Comparison of ENCODE assay signal across 15 cellular contexts in the genomic region with DNA sequence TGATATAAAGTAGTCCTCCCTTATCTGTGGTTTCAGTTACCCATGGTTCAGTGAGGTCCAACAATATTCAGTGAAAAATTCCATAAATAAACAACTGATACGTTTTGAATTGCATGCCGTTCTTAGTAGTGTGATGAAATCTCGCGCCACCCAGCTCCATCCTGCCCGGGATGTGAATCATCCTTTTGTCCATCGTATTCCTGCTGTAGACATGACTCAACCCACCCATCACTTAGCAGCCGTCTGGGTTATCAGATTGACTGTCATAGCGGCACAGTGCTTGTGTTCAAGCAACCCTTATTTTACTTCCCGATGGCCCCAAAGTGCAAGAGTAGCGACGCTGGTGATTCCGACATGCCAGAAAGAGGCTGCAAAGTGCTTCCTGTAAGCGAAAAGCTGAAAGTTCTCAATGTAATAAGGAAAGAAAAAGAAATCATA. TPM values are rescaled to one million over a fixed set of nuclear protein-coding genes. Genes with fewer than 3 reads are reported as not detected.
DNase-seq lines count a peak whose midpoint lies in the region; ATAC-seq and TF ChIP-seq lines count a peak whose summit lies in the region.
"Had no signal": no experiment of that assay in that cellular context is flagged by ENCODE, and none has a peak within 500 bp of the region (broad histone marks: within the 10 kb centered on the region; RNA-seq: fewer than 3 reads in every experiment).

No MANE protein-coding gene starts in this region.

- H3K27ac ChIP-seq in mammary epithelial cell (ENCODE audit: insufficient read depth, low read depth, low read length), result no peak overlapping the region
- no peak overlapping the region for H3K27ac ChIP-seq in mesenchymal stem cell (ENCODE audit: low read length, poor library complexity, severe bottlenecking)
- H3K27ac ChIP-seq in testis, result no peak overlapping the region
- H3K27ac ChIP-seq: adrenal gland, esophagus squamous epithelium, lower lobe of right lung had no signal

- no peak overlapping the region for H3K4ac ChIP-seq in mesenchymal stem cell (ENCODE audit: low read depth in 1 of 2, low read length in 2 of 2)

- ATAC-seq in stimulated activated naive CD8-positive, alpha-beta T cell treated with anti-CD3 and anti-CD28 coated beads, Interleukin-15, amount 100 ng/mL, for 72 hours, result no peak
- ATAC-seq: activated CD8-positive, alpha-beta memory T cell treated with anti-CD3 and anti-CD28 coated beads, Interleukin-2, amount 10 ng/mL, durations not matched to agents 7 days and 5 days; lower lobe of right lung had no signal

- peaks cover 0 to 4% of the 10 kb centered on the region in 2 donors for H3K9me3 Mint-ChIP-seq in stimulated activated naive CD8-positive, alpha-beta T cell treated with anti-CD3 and anti-CD28 coated beads, Interleukin-15, amount 100 ng/mL, for 72 hours

- H3K9me3 ChIP-seq in mammary epithelial cell (replicated peaks; ENCODE audit: insufficient read depth, low read length), result no peaks in the 10 kb centered on the region
- H3K9me3 ChIP-seq in mesenchymal stem cell (ENCODE audit: control insufficient read depth, low read length), result no peaks in the 10 kb centered on the region
- H3K9me3 ChIP-seq in testis, result no peaks in the 10 kb centered on the region
- H3K9me3 ChIP-seq: adrenal gland, esophagus squamous epithelium, lower lobe of right lung had no signal

- H2BK12ac ChIP-seq in mesenchymal stem cell (ENCODE audit: low read length in 2 of 2), result no peak overlapping the region

- H3K4me3 Mint-ChIP-seq in stimulated activated naive CD8-positive, alpha-beta T cell treated with anti-CD3 and anti-CD28 coated beads, Interleukin-15, amount 100 ng/mL, for 72 hours, result no peak overlapping the region
- H3K4me3 Mint-ChIP-seq: activated CD8-positive, alpha-beta memory T cell treated with anti-CD3 and anti-CD28 coated beads, Interleukin-2, amount 10 ng/mL, durations not matched to agents 7 days and 5 days had no signal

- no peaks in the 10 kb centered on the region for H3K4me1 Mint-ChIP-seq in stimulated activated naive CD8-positive, alpha-beta T cell treated with anti-CD3 and anti-CD28 coated beads, Interleukin-15, amount 100 ng/mL, for 72 hours
- H3K4me1 Mint-ChIP-seq: activated CD8-positive, alpha-beta memory T cell treated with anti-CD3 and anti-CD28 coated beads, Interleukin-2, amount 10 ng/mL, durations not matched to agents 7 days and 5 days had no signal

- H3K9ac ChIP-seq in mammary epithelial cell (ENCODE audit: insufficient read depth, low read length) (no peak overlapping the region), mesenchymal stem cell (ENCODE audit: low read length) (no peak overlapping the region)

- H3K4me1 ChIP-seq in mammary epithelial cell (ENCODE audit: insufficient read depth, low read length) (no peaks in the 10 kb centered on the region), mesenchymal stem cell (ENCODE audit: control insufficient read depth, insufficient read depth, low read depth, low read length) (peaks cover 2% of the 10 kb centered on the region), testis (no peaks in the 10 kb centered on the region)
- H3K4me1 ChIP-seq: adrenal gland, esophagus squamous epithelium, lower lobe of right lung had no signal

- H3K4me3 ChIP-seq in mammary epithelial cell (replicated peaks in 1 of 3; ENCODE audit: insufficient read depth in 1 of 3, low read depth in 2 of 3, low read length in 3 of 3), result no peak overlapping the region
- H3K4me3 ChIP-seq in mesenchymal stem cell (ENCODE audit: insufficient read depth in 1 of 2, low read depth in 1 of 2, low read length in 2 of 2), result no peak overlapping the region
- no peak overlapping the region for H3K4me3 ChIP-seq in testis
- H3K4me3 ChIP-seq: adrenal gland, esophagus squamous epithelium, lower lobe of right lung had no signal

- TF ChIP-seq POLR2A in testis (IDR thresholded peaks at IDR 0.05), result no peak

- H3K4me2 ChIP-seq in mammary epithelial cell (ENCODE audit: insufficient read depth, low read depth, low read length) (no peak overlapping the region), mesenchymal stem cell (ENCODE audit: low read length, poor library complexity, severe bottlenecking) (no peak overlapping the region)

- H3K79me1 ChIP-seq in mesenchymal stem cell (replicated peaks; ENCODE audit: low read length, poor library complexity, severe bottlenecking), result no peaks in the 10 kb centered on the region

- DNase-seq in EL (peak; percentile 95), NCI-H460 (ENCODE audit: extremely low read depth, low read depth) (peak; percentile 84), mammary epithelial cell (peak; percentile 86), mesenchymal stem cell (peak; percentile 92), NCI-H2227 (lab: John Stamatoyannopoulos, UW; ENCODE audit: unreplicated experiment) (no peak), NCI-H1694 treated with DMSO at 0.1 percent for 48 hours (lab: John Stamatoyannopoulos, UW) (no peak), testis (no peak)
- DNase-seq in stimulated activated naive CD8-positive, alpha-beta T cell treated with anti-CD3 and anti-CD28 coated beads, Interleukin-15, amount 100 ng/mL, for 72 hours, result no peak
- DNase-seq: activated CD8-positive, alpha-beta memory T cell treated with anti-CD3 and anti-CD28 coated beads, Interleukin-2, amount 10 ng/mL, durations not matched to agents 7 days and 5 days; adrenal gland; esophagus squamous epithelium; Karpas-422; lower lobe of right lung; NCI-H510A treated with DMSO at 0.1 percent for 48 hours; T-helper 1 cell had no signal

- intact Hi-C loops in mammary epithelial cell (cut with micrococcal nuclease), result no loop called here
- intact Hi-C loops in testis (cut with DNase I; ENCODE audit: low total_unique reads), result no loop called here

- peaks cover 10% of the 10 kb centered on the region for H3K27me3 Mint-ChIP-seq in stimulated activated naive CD8-positive, alpha-beta T cell treated with anti-CD3 and anti-CD28 coated beads, Interleukin-15, amount 100 ng/mL, for 72 hours

- TF ChIP-seq CTCF in mammary epithelial cell (conservative IDR thresholded peaks at IDR 0.05 in 1 of 2, IDR thresholded peaks at IDR 0.05 in 1 of 2; ENCODE audit: extremely low read depth in 1 of 2, insufficient read depth in 1 of 2, low read depth in 1 of 2, low read length in 2 of 2), result no peak
- TF ChIP-seq CTCF in testis (IDR thresholded peaks at IDR 0.05), result no peak

- H3K27ac Mint-ChIP-seq in stimulated activated naive CD8-positive, alpha-beta T cell treated with anti-CD3 and anti-CD28 coated beads, Interleukin-15, amount 100 ng/mL, for 72 hours, result no peak overlapping the region
- H3K27ac Mint-ChIP-seq: activated CD8-positive, alpha-beta memory T cell treated with anti-CD3 and anti-CD28 coated beads, Interleukin-2, amount 10 ng/mL, durations not matched to agents 7 days and 5 days had no signal

- H2BK15ac ChIP-seq in mesenchymal stem cell (ENCODE audit: low read depth, poor library complexity, severe bottlenecking), result no peak overlapping the region

- no TSS peak for BruUV-seq in mammary epithelial cell (replicated peaks; lab: Mats Ljungman, UMichigan)

- CTCF ChIA-PET in mammary epithelial cell (lab: Charles Lee; ENCODE audit: low non-redundant PET), result interaction anchor here (0.6 kb wide), 1 partner anchor 46 kb away, joined by 3 read pairs; no protein-coding TSS in a partner anchor

- no peak overlapping the region for H2AK5ac ChIP-seq in mesenchymal stem cell (ENCODE audit: low read length, severe bottlenecking)

- H4K8ac ChIP-seq in mesenchymal stem cell (ENCODE audit: low read length), result no peak overlapping the region

- H3K14ac ChIP-seq in mesenchymal stem cell (ENCODE audit: low read length in 2 of 2), result no peak overlapping the region

- no peak overlapping the region for H3K18ac ChIP-seq in mesenchymal stem cell (ENCODE audit: low read depth in 1 of 2, low read length in 2 of 2)

- H2AFZ ChIP-seq in mammary epithelial cell (ENCODE audit: low read depth, low read length) (peak overlapping the region; percentile 51), mesenchymal stem cell (ENCODE audit: low read depth, low read length) (no peak overlapping the region)

- no peaks in the 10 kb centered on the region for H4K20me1 ChIP-seq in mammary epithelial cell (ENCODE audit: insufficient read depth, low read length)

- dilution Hi-C loops in mammary epithelial cell (cut with HindIII; ENCODE audit: low sequenced_read_pairs), result no loop called here

- no peak overlapping the region for H4K91ac ChIP-seq in mesenchymal stem cell (ENCODE audit: low read length)

- no peaks in the 10 kb centered on the region for H3K36me3 ChIP-seq in mammary epithelial cell (ENCODE audit: insufficient read depth, low read length)
- H3K36me3 ChIP-seq in mesenchymal stem cell (ENCODE audit: control insufficient read depth in 1 of 2, insufficient read depth in 2 of 2, low read depth in 1 of 2, low read length in 2 of 2), result no peaks in the 10 kb centered on the region
- H3K36me3 ChIP-seq in testis (ENCODE audit: low read depth, missing control alignments), result no peaks in the 10 kb centered on the region
- H3K36me3 ChIP-seq: adrenal gland, esophagus squamous epithelium, lower lobe of right lung had no signal

- 42% methylated on average over 13 of the region's 13 CpGs for WGBS in mammary epithelial cell (ENCODE audit: low coverage, missing lambda C conversion rate)
- 21% methylated on average over 13 of the region's 13 CpGs for WGBS in mesenchymal stem cell
- 91 to 92% methylated on average over 13 of the region's 13 CpGs for WGBS in testis, 2 donors

- H3K23ac ChIP-seq in mesenchymal stem cell (ENCODE audit: low read length in 2 of 2), result no peak overlapping the region

- H3K27me3 ChIP-seq in mammary epithelial cell (ENCODE audit: insufficient read depth, low read length) (no peaks in the 10 kb centered on the region), mesenchymal stem cell (ENCODE audit: control insufficient read depth in 1 of 2, insufficient read depth in 1 of 2, low read length in 2 of 2) (peaks cover 0 to 13% of the 10 kb centered on the region in 2 experiments), testis (no peaks in the 10 kb centered on the region)
- H3K27me3 ChIP-seq: adrenal gland had no signal

- in situ Hi-C loops in mammary epithelial cell (cut with MboI; ENCODE audit: low sequenced_read_pairs in 2 of 2), result no loop called here

- H3K79me2 ChIP-seq in mammary epithelial cell (ENCODE audit: insufficient read depth, low read length), result no peaks in the 10 kb centered on the region

- no peak overlapping the region for H2BK5ac ChIP-seq in mesenchymal stem cell (ENCODE audit: low read depth, low read length, poor library complexity, severe bottlenecking)

- H2BK120ac ChIP-seq in mesenchymal stem cell (ENCODE audit: low read depth, low read length), result peak overlapping the region; percentile 74

RNA-seq across cellular contexts. Expression of a gene that starts 48.0 kb away (rescaled TPM):
- total RNA-seq in NCI-H460 (2014; rRNA removed; shearing (Covaris generic)), result 3.6 and 5.2 TPM in 2 replicates
- 0.98 and 3.3 TPM in 2 replicates for polyA plus RNA-seq in NCI-H460 (2014; cell fraction: nucleus; rRNA removed)
- total RNA-seq in mammary epithelial cell (10 to 100 TPM in 1 of 2 donors, 1 to 10 TPM in 1; 1.8 to 10.8 TPM), testis (100 to 1,000 TPM in 1 of 2 donors, 10 to 100 TPM in 1; 82.1 to 109 TPM)
- polyA plus RNA-seq in mammary epithelial cell (0.73 TPM), testis (ENCODE audit: insufficient read depth, low read depth, low replicate concordance) (55.3 TPM)
- 1.2 TPM for polyA minus RNA-seq in mammary epithelial cell
- polyA plus RNA-seq in mesenchymal stem cell (2013, experiment 1 of 2), result 5.3 TPM
- polyA plus RNA-seq in mesenchymal stem cell (2013, experiment 2 of 2), result 6.3 TPM

Comparison
In these comparisons a context has a peak if more than half of its experiments do, and no peak if none do; other contexts are left out.
1. DNase-seq: peak in EL (single experiment), NCI-H460 (single experiment), mammary epithelial cell (single experiment) and mesenchymal stem cell (single experiment); none in stimulated activated naive CD8-positive, alpha-beta T cell treated with anti-CD3 and anti-CD28 coated beads, Interleukin-15, amount 100 ng/mL, for 72 hours (0 of 2), NCI-H2227 (single experiment), NCI-H1694 treated with DMSO at 0.1 percent for 48 hours (single experiment) and testis (single experiment).
2. RNA of a gene that starts 48.0 kb away (total RNA-seq): 82.1 to 109 TPM in testis; 1.8 to 10.8 TPM in mammary epithelial cell and 3.6 to 5.2 TPM in NCI-H460; every median in the first group is over 4 times any median in the second.